In genomic region chr6:90187437-90188049, GRCh38 we compare ENCODE assay signal across 11 cellular contexts.
DNase-seq lines count a peak whose midpoint lies in the region; ATAC-seq lines count a peak whose summit lies in the region.
"Had no signal": no experiment of that assay in that cellular context is flagged by ENCODE, and none has a peak within 500 bp of the region (broad histone marks: within the 10 kb centered on the region; RNA-seq: fewer than 3 reads in every experiment).

No MANE protein-coding gene starts in this region.

- CTCF ChIA-PET in activated CD4-positive, alpha-beta memory T cell treated with anti-CD3 and anti-CD28 coated beads for 36 hours (lab: Charles Lee), result no interaction called here

- H3K27ac Mint-ChIP-seq in activated CD4-positive, alpha-beta memory T cell treated with anti-CD3 and anti-CD28 coated beads for 36 hours, result peak overlapping the region; percentile 68
- peak overlapping the region; percentile 90 for H3K27ac Mint-ChIP-seq in stimulated activated naive CD8-positive, alpha-beta T cell treated with anti-CD3 and anti-CD28 coated beads, Interleukin-15, Interleukin-2, amounts not matched to agents 100 ng/mL and 50 ng/mL, for 24 hours
- H3K27ac Mint-ChIP-seq: HFFc6 had no signal

- H3K9me3 Mint-ChIP-seq in activated T-cell treated with anti-CD3 and anti-CD28 coated beads, Interleukin-2, amount 50 U/mL, for 4 hours, result no peaks in the 10 kb centered on the region
- no peaks in the 10 kb centered on the region for H3K9me3 Mint-ChIP-seq in activated CD4-positive, alpha-beta memory T cell treated with anti-CD3 and anti-CD28 coated beads for 36 hours
- H3K9me3 Mint-ChIP-seq in stimulated activated naive CD8-positive, alpha-beta T cell treated with anti-CD3 and anti-CD28 coated beads, Interleukin-15, Interleukin-2, amounts not matched to agents 100 ng/mL and 50 ng/mL, for 24 hours, result no peaks in the 10 kb centered on the region
- H3K9me3 Mint-ChIP-seq: HFFc6 had no signal

- intact Hi-C loops in activated CD4-positive, alpha-beta memory T cell treated with anti-CD3 and anti-CD28 coated beads for 36 hours (cut with micrococcal nuclease), result loop anchor here (1.0 kb wide), 1 partner anchor 8 kb away; no protein-coding TSS in a partner anchor

- POLR2A ChIA-PET in activated CD4-positive, alpha-beta memory T cell treated with anti-CD3 and anti-CD28 coated beads for 36 hours (lab: Charles Lee), result no interaction called here

- DNase-seq in activated T-cell treated with anti-CD3 and anti-CD28 coated beads, Interleukin-2, amount 50 U/mL, for 4 hours, result no peak
- DNase-seq in activated T-cell treated with anti-CD3 and anti-CD28 coated beads for 4 hours (no peak), left lobe of liver (ENCODE audit: low spot score) (peak; percentile 57), GM19238 (ENCODE audit: insufficient read length, low spot score) (no peak), NCI-H446 (lab: John Stamatoyannopoulos, UW) (no peak)
- no peak for DNase-seq in activated CD4-positive, alpha-beta memory T cell treated with anti-CD3 and anti-CD28 coated beads for 36 hours
- DNase-seq: amygdala, HFFc6, NCI-H1092 had no signal

- peaks cover 81% of the 10 kb centered on the region for H3K4me1 Mint-ChIP-seq in activated T-cell treated with anti-CD3 and anti-CD28 coated beads, Interleukin-2, amount 50 U/mL, for 4 hours (ENCODE audit: low read depth)
- H3K4me1 Mint-ChIP-seq in activated CD4-positive, alpha-beta memory T cell treated with anti-CD3 and anti-CD28 coated beads for 36 hours (ENCODE audit: low read depth), result peaks cover 71% of the 10 kb centered on the region
- peaks cover 96% of the 10 kb centered on the region for H3K4me1 Mint-ChIP-seq in stimulated activated naive CD8-positive, alpha-beta T cell treated with anti-CD3 and anti-CD28 coated beads, Interleukin-15, Interleukin-2, amounts not matched to agents 100 ng/mL and 50 ng/mL, for 24 hours (ENCODE audit: low read depth)

- H3K4me3 Mint-ChIP-seq in activated T-cell treated with anti-CD3 and anti-CD28 coated beads, Interleukin-2, amount 50 U/mL, for 4 hours, result peak overlapping the region; percentile 49
- H3K4me3 Mint-ChIP-seq in activated CD4-positive, alpha-beta memory T cell treated with anti-CD3 and anti-CD28 coated beads for 36 hours, result peak overlapping the region; percentile 1
- peak overlapping the region; percentile 76 for H3K4me3 Mint-ChIP-seq in stimulated activated naive CD8-positive, alpha-beta T cell treated with anti-CD3 and anti-CD28 coated beads, Interleukin-15, Interleukin-2, amounts not matched to agents 100 ng/mL and 50 ng/mL, for 24 hours
- H3K4me3 Mint-ChIP-seq: HFFc6 had no signal

- no peaks in the 10 kb centered on the region for H3K27me3 Mint-ChIP-seq in activated T-cell treated with anti-CD3 and anti-CD28 coated beads, Interleukin-2, amount 50 U/mL, for 4 hours (ENCODE audit: low read depth)
- H3K27me3 Mint-ChIP-seq in activated CD4-positive, alpha-beta memory T cell treated with anti-CD3 and anti-CD28 coated beads for 36 hours, result no peaks in the 10 kb centered on the region
- H3K27me3 Mint-ChIP-seq in stimulated activated naive CD8-positive, alpha-beta T cell treated with anti-CD3 and anti-CD28 coated beads, Interleukin-15, Interleukin-2, amounts not matched to agents 100 ng/mL and 50 ng/mL, for 24 hours, result no peaks in the 10 kb centered on the region

- ATAC-seq in activated T-cell treated with anti-CD3 and anti-CD28 coated beads, Interleukin-2, amount 50 U/mL, for 4 hours, result peak; percentile 24 to 26
- ATAC-seq in left lobe of liver (peak; percentile 85), HG03520 (IDR thresholded peaks at IDR 0.05; ENCODE audit: unreplicated experiment) (no peak)

- peaks cover 17% of the 10 kb centered on the region for H3K36me3 Mint-ChIP-seq in activated T-cell treated with anti-CD3 and anti-CD28 coated beads, Interleukin-2, amount 50 U/mL, for 4 hours (ENCODE audit: insufficient read depth)
- H3K36me3 Mint-ChIP-seq in activated CD4-positive, alpha-beta memory T cell treated with anti-CD3 and anti-CD28 coated beads for 36 hours, result peaks cover 8% of the 10 kb centered on the region
- peaks cover 60% of the 10 kb centered on the region for H3K36me3 Mint-ChIP-seq in stimulated activated naive CD8-positive, alpha-beta T cell treated with anti-CD3 and anti-CD28 coated beads, Interleukin-15, Interleukin-2, amounts not matched to agents 100 ng/mL and 50 ng/mL, for 24 hours (ENCODE audit: low read depth)

Comparison
In these comparisons a context has a peak if more than half of its experiments do, and no peak if none do; other contexts are left out.
1. H3K4me3 Mint-ChIP-seq: peak in every context shown above with its lines; median percentile 76 in stimulated activated naive CD8-positive, alpha-beta T cell treated with anti-CD3 and anti-CD28 coated beads, Interleukin-15, Interleukin-2, amounts not matched to agents 100 ng/mL and 50 ng/mL, for 24 hours; 49 in activated T-cell treated with anti-CD3 and anti-CD28 coated beads, Interleukin-2, amount 50 U/mL, for 4 hours; 1 in activated CD4-positive, alpha-beta memory T cell treated with anti-CD3 and anti-CD28 coated beads for 36 hours.